19 cellular contexts compared by ENCODE assay signal in genomic region chr4:26369132-26370036, GRCh38. TPM values are rescaled to one million over a fixed set of nuclear protein-coding genes. Genes with fewer than 3 reads are reported as not detected.
A peak's percentile ranks its signal among the peaks of the same experiment; 100 is the strongest.
DNase-seq lines count a peak whose midpoint lies in the region; ATAC-seq and TF ChIP-seq lines count a peak whose summit lies in the region.
"Had no signal": no experiment of that assay in that cellular context is flagged by ENCODE, and none has a peak within 500 bp of the region (broad histone marks: within the 10 kb centered on the region; RNA-seq: fewer than 3 reads in every experiment).

No MANE protein-coding gene starts in this region.

- no peak for TF ChIP-seq EP300 in transverse colon (IDR thresholded peaks at IDR 0.05; ENCODE audit: low read depth)

- H3K4me3 ChIP-seq in transverse colon: no peak overlapping the region
- H3K4me3 ChIP-seq: esophagus muscularis mucosa, heart right ventricle had no signal

- intact Hi-C loops in transverse colon (cut with DNase I; ENCODE audit: low total_unique reads): no loop called here

- no peak for TF ChIP-seq POLR2A in transverse colon (IDR thresholded peaks at IDR 0.05)

- H3K9me3 Mint-ChIP-seq in T-helper 2 cell treated with Interferon-gamma antibody and Interleukin-4, amounts not matched to agents 5 μg/mL and 100 μg/mL, for 36 hours: no peaks in the 10 kb centered on the region
- no peaks in the 10 kb centered on the region for H3K9me3 Mint-ChIP-seq in stimulated activated effector memory CD8-positive, alpha-beta T cell treated with anti-CD3 and anti-CD28 coated beads, Interleukin-12 subunit alpha, Interleukin-12 subunit beta, amount 100 ng/mL, for 72 hours
- no peaks in the 10 kb centered on the region for H3K9me3 Mint-ChIP-seq in activated CD8-positive, alpha-beta memory T cell treated with anti-CD3 and anti-CD28 coated beads, Interleukin-2, amount 10 ng/mL, durations not matched to agents 7 days and 5 days (ENCODE audit: low read depth)
- H3K9me3 Mint-ChIP-seq: dendritic cell treated with granulocyte-macrophage colony-stimulating factor and Interleukin-4, amounts not matched to agents 40 ng/mL and 50 ng/mL, for 4 days had no signal

- H3K36me3 Mint-ChIP-seq in T-helper 2 cell treated with Interferon-gamma antibody and Interleukin-4, amounts not matched to agents 5 μg/mL and 100 μg/mL, for 36 hours (ENCODE audit: low read depth): peaks cover 29% of the 10 kb centered on the region
- H3K36me3 Mint-ChIP-seq in stimulated activated effector memory CD8-positive, alpha-beta T cell treated with anti-CD3 and anti-CD28 coated beads, Interleukin-12 subunit alpha, Interleukin-12 subunit beta, amount 100 ng/mL, for 72 hours: peaks cover 95% of the 10 kb centered on the region
- peaks cover 28% of the 10 kb centered on the region for H3K36me3 Mint-ChIP-seq in activated CD8-positive, alpha-beta memory T cell treated with anti-CD3 and anti-CD28 coated beads, Interleukin-2, amount 10 ng/mL, durations not matched to agents 7 days and 5 days

- no peaks in the 10 kb centered on the region for H3K27me3 Mint-ChIP-seq in T-helper 2 cell treated with Interferon-gamma antibody and Interleukin-4, amounts not matched to agents 5 μg/mL and 100 μg/mL, for 36 hours (ENCODE audit: low read depth)
- no peaks in the 10 kb centered on the region for H3K27me3 Mint-ChIP-seq in activated CD8-positive, alpha-beta memory T cell treated with anti-CD3 and anti-CD28 coated beads, Interleukin-2, amount 10 ng/mL, durations not matched to agents 7 days and 5 days
- H3K27me3 Mint-ChIP-seq: T-helper 17 cell had no signal

- no peak for TF ChIP-seq CTCF in transverse colon (IDR thresholded peaks at IDR 0.05)

- peak; percentile 54 for ATAC-seq in stimulated activated effector memory CD8-positive, alpha-beta T cell treated with anti-CD3 and anti-CD28 coated beads, Interleukin-12 subunit alpha, Interleukin-12 subunit beta, amount 100 ng/mL, for 72 hours
- ATAC-seq in activated CD8-positive, alpha-beta memory T cell treated with anti-CD3 and anti-CD28 coated beads, Interleukin-2, amount 10 ng/mL, durations not matched to agents 7 days and 5 days: no peak
- ATAC-seq in GM18909 (IDR thresholded peaks at IDR 0.05; ENCODE audit: poor library complexity, unreplicated experiment): no peak
- ATAC-seq: T-helper 17 cell had no signal

- H3K27me3 ChIP-seq in layer of hippocampus (ENCODE audit: control insufficient read depth, insufficient read depth, low read length) (no peaks in the 10 kb centered on the region), transverse colon (no peaks in the 10 kb centered on the region)
- H3K27me3 ChIP-seq: esophagus muscularis mucosa, heart right ventricle had no signal

- 69 to 80% methylated on average over 3 of the region's 3 CpGs for WGBS in transverse colon (ENCODE audit: low coverage in 1 of 2), 2 donors

- no peak for DNase-seq in T-helper 2 cell treated with Interferon-gamma antibody and Interleukin-4, amounts not matched to agents 5 μg/mL and 100 μg/mL, for 36 hours (ENCODE audit: low spot score)
- DNase-seq in T-helper 2 cell: no peak
- peak; percentile 51 for DNase-seq in astrocyte of the hippocampus (ENCODE audit: low read depth, low spot score)
- no peak for DNase-seq in stimulated activated effector memory CD8-positive, alpha-beta T cell treated with anti-CD3 and anti-CD28 coated beads, Interleukin-12 subunit alpha, Interleukin-12 subunit beta, amount 100 ng/mL, for 72 hours (ENCODE audit: low spot score in 2 of 2)
- DNase-seq in transverse colon: no peak
- DNase-seq in activated CD8-positive, alpha-beta memory T cell treated with anti-CD3 and anti-CD28 coated beads, Interleukin-2, amount 10 ng/mL, durations not matched to agents 7 days and 5 days: no peak
- DNase-seq: activated CD4-positive, alpha-beta T cell treated with anti-CD3 and anti-CD28 coated beads for 48 hours; DMS79; heart right ventricle; kidney glomerular epithelial cell; NCI-H1694; NCI-H446; T-helper 17 cell had no signal

- peak overlapping the region; percentile 39 for H3K27ac ChIP-seq in layer of hippocampus (ENCODE audit: low read depth, low read length)
- H3K27ac ChIP-seq in transverse colon: no peak overlapping the region
- H3K27ac ChIP-seq: 22Rv1, esophagus muscularis mucosa, heart right ventricle had no signal

- H3K9me3 ChIP-seq in transverse colon: no peaks in the 10 kb centered on the region
- H3K9me3 ChIP-seq: esophagus muscularis mucosa, heart right ventricle had no signal

- in situ Hi-C loops in transverse colon (cut with MboI; ENCODE audit: low pct_ligation_motif_present in 1 of 4, low pct_unique_long_range_greater_than_20kb in 1 of 4, low sequenced_read_pairs in 3 of 4): no loop called here

- no peak overlapping the region for H3K4me3 Mint-ChIP-seq in T-helper 2 cell treated with Interferon-gamma antibody and Interleukin-4, amounts not matched to agents 5 μg/mL and 100 μg/mL, for 36 hours
- H3K4me3 Mint-ChIP-seq in stimulated activated effector memory CD8-positive, alpha-beta T cell treated with anti-CD3 and anti-CD28 coated beads, Interleukin-12 subunit alpha, Interleukin-12 subunit beta, amount 100 ng/mL, for 72 hours: no peak overlapping the region
- no peak overlapping the region for H3K4me3 Mint-ChIP-seq in activated CD8-positive, alpha-beta memory T cell treated with anti-CD3 and anti-CD28 coated beads, Interleukin-2, amount 10 ng/mL, durations not matched to agents 7 days and 5 days
- H3K4me3 Mint-ChIP-seq: dendritic cell treated with granulocyte-macrophage colony-stimulating factor and Interleukin-4, amounts not matched to agents 40 ng/mL and 50 ng/mL, for 4 days; T-helper 17 cell had no signal

- H3K36me3 ChIP-seq in transverse colon: no peaks in the 10 kb centered on the region

- peaks cover 15 to 45% (median 20%) of the 10 kb centered on the region in 4 donors for H3K4me1 ChIP-seq in transverse colon

- CTCF ChIA-PET in activated CD8-positive, alpha-beta memory T cell treated with anti-CD3 and anti-CD28 coated beads, Interleukin-2, amount 10 ng/mL, durations not matched to agents 7 days and 5 days (lab: Charles Lee): interaction anchor here (1.1 to 1.2 kb wide), 3 partner anchors 14 to 39 kb away, joined by 3 read pairs; no protein-coding TSS in a partner anchor

- peaks cover 63% of the 10 kb centered on the region for H3K4me1 Mint-ChIP-seq in T-helper 2 cell treated with Interferon-gamma antibody and Interleukin-4, amounts not matched to agents 5 μg/mL and 100 μg/mL, for 36 hours (ENCODE audit: low read depth)
- peaks cover 47% of the 10 kb centered on the region for H3K4me1 Mint-ChIP-seq in stimulated activated effector memory CD8-positive, alpha-beta T cell treated with anti-CD3 and anti-CD28 coated beads, Interleukin-12 subunit alpha, Interleukin-12 subunit beta, amount 100 ng/mL, for 72 hours
- H3K4me1 Mint-ChIP-seq in activated CD8-positive, alpha-beta memory T cell treated with anti-CD3 and anti-CD28 coated beads, Interleukin-2, amount 10 ng/mL, durations not matched to agents 7 days and 5 days: peaks cover 67% of the 10 kb centered on the region

- H3K27ac Mint-ChIP-seq in T-helper 2 cell treated with Interferon-gamma antibody and Interleukin-4, amounts not matched to agents 5 μg/mL and 100 μg/mL, for 36 hours: peak overlapping the region; percentile 47
- peak overlapping the region; percentile 4 for H3K27ac Mint-ChIP-seq in stimulated activated effector memory CD8-positive, alpha-beta T cell treated with anti-CD3 and anti-CD28 coated beads, Interleukin-12 subunit alpha, Interleukin-12 subunit beta, amount 100 ng/mL, for 72 hours
- H3K27ac Mint-ChIP-seq in activated CD8-positive, alpha-beta memory T cell treated with anti-CD3 and anti-CD28 coated beads, Interleukin-2, amount 10 ng/mL, durations not matched to agents 7 days and 5 days: no peak overlapping the region
- H3K27ac Mint-ChIP-seq: CD14-positive monocyte; dendritic cell treated with granulocyte-macrophage colony-stimulating factor and Interleukin-4, amounts not matched to agents 40 ng/mL and 50 ng/mL, for 4 days had no signal

RNA-seq across cellular contexts. Expression of gene RBPJ, which starts 48.6 kb away (rescaled TPM):
- 100 to 1,000 TPM in 1 of 4 donors, 10 to 100 TPM in 3; 15.1 to 104 (median 44.6) TPM for total RNA-seq in transverse colon
- 100 to 1,000 TPM in 1 of 2 experiments, 10 to 100 TPM in 1; 73.3 to 163 TPM for total RNA-seq in activated CD8-positive, alpha-beta memory T cell treated with anti-CD3 and anti-CD28 coated beads, Interleukin-2, amount 10 ng/mL, durations not matched to agents 7 days and 5 days
